Comparison of ENCODE assay signal across 8 cellular contexts in the genomic region with DNA sequence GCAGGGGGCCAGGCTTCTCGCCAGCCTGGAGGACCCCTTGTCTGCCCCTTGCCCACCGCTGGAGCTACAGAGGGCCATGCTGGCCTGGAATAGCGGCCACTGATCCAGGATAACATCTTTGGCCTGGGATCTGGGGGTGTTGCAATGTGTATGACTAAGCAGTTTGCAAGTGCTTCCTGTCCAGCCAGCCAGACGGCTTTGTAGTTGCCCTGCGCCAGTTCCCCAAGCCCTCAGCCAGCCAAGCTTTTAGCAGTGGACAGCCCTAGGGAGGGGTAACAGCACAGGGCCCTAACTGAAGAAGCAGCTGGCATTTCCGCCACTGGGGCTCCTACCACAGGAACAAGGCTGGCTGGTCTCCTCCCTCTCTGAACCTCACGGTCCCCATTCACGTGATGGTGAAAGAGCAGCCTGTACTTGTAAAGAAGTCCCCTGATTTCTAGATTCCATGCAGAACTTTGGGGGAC. TPM values are rescaled to one million over a fixed set of nuclear protein-coding genes. Genes with fewer than 3 reads are reported as not detected.
A peak's percentile ranks its signal among the peaks of the same experiment; 100 is the strongest.
DNase-seq lines count a peak whose midpoint lies in the region; ATAC-seq and TF ChIP-seq lines count a peak whose summit lies in the region.

No MANE protein-coding gene starts in this region.

- H3K4me1 ChIP-seq in RWPE2 (ENCODE audit: insufficient read depth, poor library complexity, severe bottlenecking): peaks cover 14% of the 10 kb centered on the region
- peaks cover 14% of the 10 kb centered on the region for H3K4me1 ChIP-seq in fibroblast of lung (ENCODE audit: control insufficient read depth, extremely low read depth, insufficient read depth, low read length)

- H3K36me3 ChIP-seq in RWPE2 (ENCODE audit: low read depth): peaks cover 56% of the 10 kb centered on the region
- H3K36me3 ChIP-seq in fibroblast of lung (ENCODE audit: control insufficient read depth, insufficient read depth, low read length): peaks cover 15% of the 10 kb centered on the region

- no peaks in the 10 kb centered on the region for H4K20me1 ChIP-seq in fibroblast of lung (ENCODE audit: control insufficient read depth, extremely low read depth, insufficient read depth, low read length)

- no peaks in the 10 kb centered on the region for H3K9me3 Mint-ChIP-seq in activated CD8-positive, alpha-beta memory T cell treated with anti-CD3 and anti-CD28 coated beads, Interleukin-2, amount 10 ng/mL, durations not matched to agents 7 days and 5 days (ENCODE audit: low read depth)

- H3K4me1 Mint-ChIP-seq in activated CD8-positive, alpha-beta memory T cell treated with anti-CD3 and anti-CD28 coated beads, Interleukin-2, amount 10 ng/mL, durations not matched to agents 7 days and 5 days: peaks cover 24% of the 10 kb centered on the region

- H3K9me3 ChIP-seq in RWPE2 (ENCODE audit: severe bottlenecking): no peaks in the 10 kb centered on the region
- no peaks in the 10 kb centered on the region for H3K9me3 ChIP-seq in fibroblast of lung (ENCODE audit: control insufficient read depth, insufficient read depth, low read depth, low read length)

- no peak overlapping the region for H3K9ac ChIP-seq in fibroblast of lung (ENCODE audit: insufficient read depth, low read length)

- no peaks in the 10 kb centered on the region for H3K27me3 Mint-ChIP-seq in activated CD8-positive, alpha-beta memory T cell treated with anti-CD3 and anti-CD28 coated beads, Interleukin-2, amount 10 ng/mL, durations not matched to agents 7 days and 5 days

- TF ChIP-seq CTCF in RWPE2 (IDR thresholded peaks at IDR 0.05; ENCODE audit: poor library complexity, severe bottlenecking) (no peak), fibroblast of lung (conservative IDR thresholded peaks at IDR 0.05 in 1 of 2, IDR thresholded peaks at IDR 0.05 in 1 of 2; ENCODE audit: low read depth in 1 of 2, low read length in 2 of 2) (no peak), omental fat pad (IDR thresholded peaks at IDR 0.05) (no peak)

- peak overlapping the region; percentile 30 for H3K4me2 ChIP-seq in fibroblast of lung (ENCODE audit: extremely low read depth, insufficient read depth, low read length)

- ATAC-seq in RWPE2 (ENCODE audit: low read depth) (peak; percentile 99), omental fat pad (ENCODE audit: low FRiP score) (peak; percentile 85), GM21529 (IDR thresholded peaks at IDR 0.05; ENCODE audit: unreplicated experiment) (no peak), GM18909 (IDR thresholded peaks at IDR 0.05; ENCODE audit: poor library complexity, unreplicated experiment) (no peak), GM19328 (IDR thresholded peaks at IDR 0.05; ENCODE audit: unreplicated experiment) (no peak)
- ATAC-seq in activated CD8-positive, alpha-beta memory T cell treated with anti-CD3 and anti-CD28 coated beads, Interleukin-2, amount 10 ng/mL, durations not matched to agents 7 days and 5 days: no peak

- H3K27ac Mint-ChIP-seq in activated CD8-positive, alpha-beta memory T cell treated with anti-CD3 and anti-CD28 coated beads, Interleukin-2, amount 10 ng/mL, durations not matched to agents 7 days and 5 days: no peak overlapping the region

- H2AFZ ChIP-seq in fibroblast of lung (ENCODE audit: low read length): no peak overlapping the region

- H3K36me3 Mint-ChIP-seq in activated CD8-positive, alpha-beta memory T cell treated with anti-CD3 and anti-CD28 coated beads, Interleukin-2, amount 10 ng/mL, durations not matched to agents 7 days and 5 days: peaks cover 24% of the 10 kb centered on the region

- DNase-seq in GM04504 (ENCODE audit: low read depth) (peak; percentile 95), RWPE2 (ENCODE audit: low spot score) (peak; percentile 90), fibroblast of lung (ENCODE audit: low read depth in 2 of 2) (peak; percentile 95 to 97), omental fat pad (ENCODE audit: low spot score) (peak; percentile 60)
- DNase-seq in activated CD8-positive, alpha-beta memory T cell treated with anti-CD3 and anti-CD28 coated beads, Interleukin-2, amount 10 ng/mL, durations not matched to agents 7 days and 5 days: no peak

- H3K79me2 ChIP-seq in fibroblast of lung (ENCODE audit: control insufficient read depth, insufficient read depth, low read length): no peaks in the 10 kb centered on the region

- CTCF ChIA-PET in activated CD8-positive, alpha-beta memory T cell treated with anti-CD3 and anti-CD28 coated beads, Interleukin-2, amount 10 ng/mL, durations not matched to agents 7 days and 5 days (lab: Charles Lee): no interaction called here

- H3K27ac ChIP-seq in RWPE2 (ENCODE audit: poor library complexity, severe bottlenecking): peak overlapping the region; percentile 64
- H3K27ac ChIP-seq in fibroblast of lung (ENCODE audit: insufficient read depth, low read length): peak overlapping the region; percentile 33

- H3K4me3 ChIP-seq in RWPE2 (ENCODE audit: severe bottlenecking) (no peak overlapping the region), fibroblast of lung (replicated peaks in 1 of 4; ENCODE audit: control extremely low read depth in 1 of 4, insufficient read depth in 1 of 4, low read depth in 3 of 4, low read length in 4 of 4) (no peak overlapping the region)

- no peak overlapping the region for H3K4me3 Mint-ChIP-seq in activated CD8-positive, alpha-beta memory T cell treated with anti-CD3 and anti-CD28 coated beads, Interleukin-2, amount 10 ng/mL, durations not matched to agents 7 days and 5 days

- H3K27me3 ChIP-seq in RWPE2 (ENCODE audit: insufficient read depth, poor library complexity, severe bottlenecking) (no peaks in the 10 kb centered on the region), fibroblast of lung (ENCODE audit: control insufficient read depth, insufficient read depth, low read length) (no peaks in the 10 kb centered on the region)

RNA-seq across cellular contexts. Expression of a gene that starts 32.1 kb away (rescaled TPM):
- total RNA-seq in fibroblast of lung (80.4 and 117 TPM in 2 replicates), omental fat pad (10 to 100 TPM; 47.3 to 73.6 (median 65.4) TPM)
- 112 and 134 TPM in 2 replicates for polyA plus RNA-seq in fibroblast of lung
- 195 and 245 TPM in 2 replicates for polyA plus RNA-seq in fibroblast of lung (2012)
- polyA minus RNA-seq in fibroblast of lung (ENCODE audit: low replicate concordance): 75.9 and 99.8 TPM in 2 replicates
- total RNA-seq in activated CD8-positive, alpha-beta memory T cell treated with anti-CD3 and anti-CD28 coated beads, Interleukin-2, amount 10 ng/mL, durations not matched to agents 7 days and 5 days: 10 to 100 TPM; 94.2 to 94.9 TPM

RNA-seq across cellular contexts. Expression of a gene that starts 32.4 kb away (rescaled TPM):
- total RNA-seq in fibroblast of lung: 18.7 and 21.6 TPM in 2 replicates
- polyA plus RNA-seq in fibroblast of lung: 13.4 and 21.0 TPM in 2 replicates
- 24.0 and 32.0 TPM in 2 replicates for polyA plus RNA-seq in fibroblast of lung (2012)
- 12.8 and 17.9 TPM in 2 replicates for polyA minus RNA-seq in fibroblast of lung (ENCODE audit: low replicate concordance)
- total RNA-seq in omental fat pad: 10 to 100 TPM in 3 of 4 donors, 1 to 10 TPM in 1; 8.3 to 23.0 (median 16.9) TPM
- total RNA-seq in activated CD8-positive, alpha-beta memory T cell treated with anti-CD3 and anti-CD28 coated beads, Interleukin-2, amount 10 ng/mL, durations not matched to agents 7 days and 5 days: 10 to 100 TPM; 18.3 to 24.3 TPM

RNA-seq across cellular contexts. Expression of a gene that starts 38.8 kb away (rescaled TPM):
- total RNA-seq in fibroblast of lung (19.8 and 23.8 TPM in 2 replicates), omental fat pad (10 to 100 TPM; 35.4 to 65.2 (median 51.8) TPM)
- 30.5 and 41.2 TPM in 2 replicates for polyA plus RNA-seq in fibroblast of lung
- polyA plus RNA-seq in fibroblast of lung (2012): 46.2 and 50.9 TPM in 2 replicates
- polyA minus RNA-seq in fibroblast of lung (ENCODE audit: low replicate concordance): 92.2 and 187 TPM in 2 replicates
- 10 to 100 TPM; 84.4 to 90.2 TPM for total RNA-seq in activated CD8-positive, alpha-beta memory T cell treated with anti-CD3 and anti-CD28 coated beads, Interleukin-2, amount 10 ng/mL, durations not matched to agents 7 days and 5 days

Comparison
In these comparisons a context has a peak if more than half of its experiments do, and no peak if none do; other contexts are left out.
1. ATAC-seq: peak in RWPE2 (single experiment) and omental fat pad (single experiment); none in GM21529 (single experiment), GM18909 (single experiment), activated CD8-positive, alpha-beta memory T cell treated with anti-CD3 and anti-CD28 coated beads, Interleukin-2, amount 10 ng/mL, durations not matched to agents 7 days and 5 days (single experiment) and GM19328 (single experiment).